9 cellular contexts compared by ENCODE assay signal in genomic region chr17:68184816-68185436, GRCh38.
A peak's percentile ranks its signal among the peaks of the same experiment; 100 is the strongest.
DNase-seq lines count a peak whose midpoint lies in the region; ATAC-seq and TF ChIP-seq lines count a peak whose summit lies in the region.
"Had no signal": no experiment of that assay in that cellular context is flagged by ENCODE, and none has a peak within 500 bp of the region (broad histone marks: within the 10 kb centered on the region; RNA-seq: fewer than 3 reads in every experiment).

No MANE protein-coding gene starts in this region.

- H3K9me3 Mint-ChIP-seq in activated T-cell treated with anti-CD3 and anti-CD28 coated beads, Interleukin-2, amount 50 U/mL, for 4 hours: no peaks in the 10 kb centered on the region
- no peaks in the 10 kb centered on the region for H3K9me3 Mint-ChIP-seq in stimulated activated naive CD8-positive, alpha-beta T cell treated with anti-CD3 and anti-CD28 coated beads, Interleukin-15, amount 100 ng/mL, for 72 hours
- no peaks in the 10 kb centered on the region for H3K9me3 Mint-ChIP-seq in type B pancreatic cell

- no peak for TF ChIP-seq CTCF in type B pancreatic cell (conservative IDR thresholded peaks at IDR 0.05)

- H3K4me3 Mint-ChIP-seq in activated T-cell treated with anti-CD3 and anti-CD28 coated beads, Interleukin-2, amount 50 U/mL, for 4 hours: peak overlapping the region; percentile 68
- peak overlapping the region; percentile 43 to 66 for H3K4me3 Mint-ChIP-seq in stimulated activated naive CD8-positive, alpha-beta T cell treated with anti-CD3 and anti-CD28 coated beads, Interleukin-15, amount 100 ng/mL, for 72 hours
- no peak overlapping the region for H3K4me3 Mint-ChIP-seq in type B pancreatic cell

- no peak overlapping the region for H3K27ac Mint-ChIP-seq in stimulated activated naive CD8-positive, alpha-beta T cell treated with anti-CD3 and anti-CD28 coated beads, Interleukin-15, amount 100 ng/mL, for 72 hours
- H3K27ac Mint-ChIP-seq in type B pancreatic cell: no peak overlapping the region

- peak; percentile 69 for DNase-seq in stimulated activated CD4-positive, alpha-beta T cell treated with anti-CD3 and anti-CD28 coated beads, Interleukin-15, amount 100 ng/mL, for 24 hours
- no peak for DNase-seq in stimulated activated CD4-positive, alpha-beta T cell treated with anti-CD3 and anti-CD28 coated beads, Interleukin-12 subunit alpha, Interleukin-12 subunit beta, amount 100 ng/mL, for 4 hours
- peak; percentile 57 for DNase-seq in activated T-cell treated with anti-CD3 and anti-CD28 coated beads, Interleukin-2, amount 50 U/mL, for 4 hours
- peak; percentile 54 to 56 for DNase-seq in stimulated activated naive CD8-positive, alpha-beta T cell treated with anti-CD3 and anti-CD28 coated beads, Interleukin-15, amount 100 ng/mL, for 72 hours
- no peak for DNase-seq in type B pancreatic cell (ENCODE audit: extremely low spot score, unreplicated experiment)
- DNase-seq in globus pallidus (ENCODE audit: low spot score): no peak
- no peak for DNase-seq in DMS79 (lab: John Stamatoyannopoulos, UW)
- DNase-seq: NCI-H1436 had no signal

- peaks cover 74% of the 10 kb centered on the region for H3K4me1 Mint-ChIP-seq in activated T-cell treated with anti-CD3 and anti-CD28 coated beads, Interleukin-2, amount 50 U/mL, for 4 hours (ENCODE audit: low read depth)
- H3K4me1 Mint-ChIP-seq in stimulated activated naive CD8-positive, alpha-beta T cell treated with anti-CD3 and anti-CD28 coated beads, Interleukin-15, amount 100 ng/mL, for 72 hours: peaks cover 55% of the 10 kb centered on the region
- no peaks in the 10 kb centered on the region for H3K4me1 Mint-ChIP-seq in type B pancreatic cell (ENCODE audit: unreplicated experiment)

- ATAC-seq in HG03442 (IDR thresholded peaks at IDR 0.05; ENCODE audit: unreplicated experiment): peak; percentile 59
- peak; percentile 83 to 87 for ATAC-seq in activated T-cell treated with anti-CD3 and anti-CD28 coated beads, Interleukin-2, amount 50 U/mL, for 4 hours
- peak; percentile 85 for ATAC-seq in stimulated activated naive CD8-positive, alpha-beta T cell treated with anti-CD3 and anti-CD28 coated beads, Interleukin-15, amount 100 ng/mL, for 72 hours

- no peaks in the 10 kb centered on the region for H3K27me3 Mint-ChIP-seq in activated T-cell treated with anti-CD3 and anti-CD28 coated beads, Interleukin-2, amount 50 U/mL, for 4 hours (ENCODE audit: low read depth)
- H3K27me3 Mint-ChIP-seq in stimulated activated naive CD8-positive, alpha-beta T cell treated with anti-CD3 and anti-CD28 coated beads, Interleukin-15, amount 100 ng/mL, for 72 hours: no peaks in the 10 kb centered on the region
- peaks cover 21% of the 10 kb centered on the region for H3K27me3 Mint-ChIP-seq in type B pancreatic cell

- no peaks in the 10 kb centered on the region for H3K36me3 Mint-ChIP-seq in activated T-cell treated with anti-CD3 and anti-CD28 coated beads, Interleukin-2, amount 50 U/mL, for 4 hours (ENCODE audit: insufficient read depth)
- H3K36me3 Mint-ChIP-seq in type B pancreatic cell: no peaks in the 10 kb centered on the region

Comparison
In these comparisons a context has a peak if more than half of its experiments do, and no peak if none do; other contexts are left out.
1. DNase-seq: peak in stimulated activated CD4-positive, alpha-beta T cell treated with anti-CD3 and anti-CD28 coated beads, Interleukin-15, amount 100 ng/mL, for 24 hours (single experiment), activated T-cell treated with anti-CD3 and anti-CD28 coated beads, Interleukin-2, amount 50 U/mL, for 4 hours (single experiment) and stimulated activated naive CD8-positive, alpha-beta T cell treated with anti-CD3 and anti-CD28 coated beads, Interleukin-15, amount 100 ng/mL, for 72 hours (2 of 2); none in stimulated activated CD4-positive, alpha-beta T cell treated with anti-CD3 and anti-CD28 coated beads, Interleukin-12 subunit alpha, Interleukin-12 subunit beta, amount 100 ng/mL, for 4 hours (single experiment), type B pancreatic cell (single experiment), globus pallidus (single experiment) and DMS79 (single experiment).
2. Peak in every context shown above with its lines, with median percentiles within 50 percentile points of each other: ATAC-seq.